Comparison of ENCODE assay signal across 12 cellular contexts in genomic region chr2:33292063-33292462, GRCh38.
A peak's percentile ranks its signal among the peaks of the same experiment; 100 is the strongest.
DNase-seq lines count a peak whose midpoint lies in the region; ATAC-seq and TF ChIP-seq lines count a peak whose summit lies in the region.
"Had no signal": no experiment of that assay in that cellular context is flagged by ENCODE, and none has a peak within 500 bp of the region (broad histone marks: within the 10 kb centered on the region; RNA-seq: fewer than 3 reads in every experiment).

No MANE protein-coding gene starts in this region.

- H3K9ac ChIP-seq in fibroblast of lung (ENCODE audit: insufficient read depth, low read length), result no peak overlapping the region

- H3K4me3 Mint-ChIP-seq in stimulated activated naive B cell treated with anti-CD40 and anti-IgM and Interleukin-4, amounts not matched to agents 10 μg/mL and 1 μg/mL and 100 μg/mL, for 72 hours, result no peak overlapping the region
- H3K4me3 Mint-ChIP-seq in activated CD4-positive, alpha-beta T cell treated with anti-CD3 and anti-CD28 coated beads, Interleukin-2, amount 10 ng/mL, durations not matched to agents 7 days and 5 days, result no peak overlapping the region
- H3K4me3 Mint-ChIP-seq: activated B cell treated with CpG ODN at 0.5 μM for 24 hours had no signal

- H3K36me3 ChIP-seq in fibroblast of lung (ENCODE audit: control insufficient read depth, insufficient read depth, low read length) (no peaks in the 10 kb centered on the region), psoas muscle (ENCODE audit: insufficient read depth in 1 of 2, low read depth in 1 of 2) (no peaks in the 10 kb centered on the region)

- no peaks in the 10 kb centered on the region for H3K79me2 ChIP-seq in fibroblast of lung (ENCODE audit: control insufficient read depth, insufficient read depth, low read length)

- no peaks in the 10 kb centered on the region for H3K9me3 ChIP-seq in fibroblast of lung (ENCODE audit: control insufficient read depth, insufficient read depth, low read depth, low read length)
- no peaks in the 10 kb centered on the region for H3K9me3 ChIP-seq in psoas muscle

- H3K27ac Mint-ChIP-seq in stimulated activated naive B cell treated with anti-CD40 and anti-IgM and Interleukin-4, amounts not matched to agents 10 μg/mL and 1 μg/mL and 100 μg/mL, for 72 hours, result no peak overlapping the region
- H3K27ac Mint-ChIP-seq in activated CD4-positive, alpha-beta T cell treated with anti-CD3 and anti-CD28 coated beads, Interleukin-2, amount 10 ng/mL, durations not matched to agents 7 days and 5 days, result no peak overlapping the region
- H3K27ac Mint-ChIP-seq: activated B cell treated with CpG ODN at 0.5 μM for 24 hours had no signal

- no peaks in the 10 kb centered on the region for H3K4me1 Mint-ChIP-seq in stimulated activated naive B cell treated with anti-CD40 and anti-IgM and Interleukin-4, amounts not matched to agents 10 μg/mL and 1 μg/mL and 100 μg/mL, for 72 hours
- no peaks in the 10 kb centered on the region for H3K4me1 Mint-ChIP-seq in activated CD4-positive, alpha-beta T cell treated with anti-CD3 and anti-CD28 coated beads, Interleukin-2, amount 10 ng/mL, durations not matched to agents 7 days and 5 days
- H3K4me1 Mint-ChIP-seq: activated B cell treated with CpG ODN at 0.5 μM for 24 hours had no signal

- peak overlapping the region; percentile 62 for H3K27ac ChIP-seq in VCaP
- H3K27ac ChIP-seq in fibroblast of lung (ENCODE audit: insufficient read depth, low read length), result peak overlapping the region; percentile 49
- peak overlapping the region; percentile 53 for H3K27ac ChIP-seq in psoas muscle
- H3K27ac ChIP-seq: foreskin keratinocyte had no signal

- H3K4me1 ChIP-seq in fibroblast of lung (ENCODE audit: control insufficient read depth, extremely low read depth, insufficient read depth, low read length), result peaks cover 11% of the 10 kb centered on the region
- H3K4me1 ChIP-seq in psoas muscle, result peaks cover 34% of the 10 kb centered on the region
- H3K4me1 ChIP-seq: foreskin keratinocyte had no signal

- DNase-seq in AG10803 (ENCODE audit: low read depth) (no peak), fibroblast of lung (ENCODE audit: low read depth in 2 of 2) (no peak), psoas muscle (no peak), NCI-H1105 treated with DMSO at 0.1 percent for 48 hours (lab: John Stamatoyannopoulos, UW) (no peak), NCI-H1092 (lab: John Stamatoyannopoulos, UW) (no peak)
- no peak for DNase-seq in stimulated activated naive B cell treated with anti-CD40 and anti-IgM and Interleukin-4, amounts not matched to agents 10 μg/mL and 1 μg/mL and 100 μg/mL, for 72 hours
- no peak for DNase-seq in activated CD4-positive, alpha-beta T cell treated with anti-CD3 and anti-CD28 coated beads, Interleukin-2, amount 10 ng/mL, durations not matched to agents 7 days and 5 days
- DNase-seq: activated B cell treated with CpG ODN at 0.5 μM for 24 hours, activated gamma-delta T cell, foreskin keratinocyte, NCI-H526 had no signal

- H2AFZ ChIP-seq in fibroblast of lung (ENCODE audit: low read length), result no peak overlapping the region

- 75 to 83% (median 83%) methylated on average over 2 of the region's 2 CpGs for whole genome bisulfite sequencing in psoas muscle, 3 donors

- intact Hi-C loops in psoas muscle (cut with DNase I), result loop anchor here in 1 of 2 donors (10.0 kb wide), 1 partner anchor 293 kb away; no protein-coding TSS in a partner anchor

- H3K36me3 Mint-ChIP-seq in stimulated activated naive B cell treated with anti-CD40 and anti-IgM and Interleukin-4, amounts not matched to agents 10 μg/mL and 1 μg/mL and 100 μg/mL, for 72 hours, result no peaks in the 10 kb centered on the region
- H3K36me3 Mint-ChIP-seq in activated CD4-positive, alpha-beta T cell treated with anti-CD3 and anti-CD28 coated beads, Interleukin-2, amount 10 ng/mL, durations not matched to agents 7 days and 5 days (ENCODE audit: low read depth), result no peaks in the 10 kb centered on the region

- POLR2A ChIA-PET in activated CD4-positive, alpha-beta T cell treated with anti-CD3 and anti-CD28 coated beads, Interleukin-2, amount 10 ng/mL, durations not matched to agents 7 days and 5 days (lab: Charles Lee), result no interaction called here

- no peak for TF ChIP-seq CTCF in AG10803 (conservative IDR thresholded peaks at IDR 0.05; ENCODE audit: low read length)
- TF ChIP-seq CTCF in VCaP (conservative IDR thresholded peaks at IDR 0.05), result no peak
- TF ChIP-seq CTCF in fibroblast of lung (conservative IDR thresholded peaks at IDR 0.05 in 1 of 2, IDR thresholded peaks at IDR 0.05 in 1 of 2; ENCODE audit: low read depth in 1 of 2, low read length in 2 of 2), result no peak
- TF ChIP-seq CTCF in psoas muscle (IDR thresholded peaks at IDR 0.05), result no peak

- H4K20me1 ChIP-seq in fibroblast of lung (ENCODE audit: control insufficient read depth, extremely low read depth, insufficient read depth, low read length), result no peaks in the 10 kb centered on the region

- CTCF ChIA-PET in activated CD4-positive, alpha-beta T cell treated with anti-CD3 and anti-CD28 coated beads, Interleukin-2, amount 10 ng/mL, durations not matched to agents 7 days and 5 days (lab: Charles Lee), result no interaction called here

- H3K27me3 Mint-ChIP-seq in stimulated activated naive B cell treated with anti-CD40 and anti-IgM and Interleukin-4, amounts not matched to agents 10 μg/mL and 1 μg/mL and 100 μg/mL, for 72 hours, result peaks cover 13 to 20% of the 10 kb centered on the region in 2 donors
- peaks cover 14% of the 10 kb centered on the region for H3K27me3 Mint-ChIP-seq in activated CD4-positive, alpha-beta T cell treated with anti-CD3 and anti-CD28 coated beads, Interleukin-2, amount 10 ng/mL, durations not matched to agents 7 days and 5 days

- peak overlapping the region; percentile 17; the same call in 1 of the 2 replicates for H3K4me3 ChIP-seq in AG10803 (ENCODE audit: low read length)
- H3K4me3 ChIP-seq in fibroblast of lung (replicated peaks in 1 of 4; ENCODE audit: control extremely low read depth in 1 of 4, insufficient read depth in 1 of 4, low read depth in 3 of 4, low read length in 4 of 4), result peak overlapping the region in 1 of 4 experiments; percentile 35
- peak overlapping the region; percentile 40 for H3K4me3 ChIP-seq in psoas muscle

- peak in 1 of 4 donors; percentile 21 for ATAC-seq in psoas muscle
- ATAC-seq in stimulated activated naive B cell treated with anti-CD40 and anti-IgM and Interleukin-4, amounts not matched to agents 10 μg/mL and 1 μg/mL and 100 μg/mL, for 72 hours (replicated peaks), result no peak
- ATAC-seq: foreskin keratinocyte had no signal

- H3K27me3 ChIP-seq in fibroblast of lung (ENCODE audit: control insufficient read depth, insufficient read depth, low read length) (no peaks in the 10 kb centered on the region), psoas muscle (ENCODE audit: insufficient read depth in 3 of 3, low read length in 2 of 3) (no peaks in the 10 kb centered on the region)
- H3K27me3 ChIP-seq: foreskin keratinocyte had no signal

- H3K9me3 Mint-ChIP-seq in stimulated activated naive B cell treated with anti-CD40 and anti-IgM and Interleukin-4, amounts not matched to agents 10 μg/mL and 1 μg/mL and 100 μg/mL, for 72 hours, result no peaks in the 10 kb centered on the region
- H3K9me3 Mint-ChIP-seq in activated CD4-positive, alpha-beta T cell treated with anti-CD3 and anti-CD28 coated beads, Interleukin-2, amount 10 ng/mL, durations not matched to agents 7 days and 5 days, result no peaks in the 10 kb centered on the region
- H3K9me3 Mint-ChIP-seq: activated B cell treated with CpG ODN at 0.5 μM for 24 hours had no signal

- peak overlapping the region; percentile 85 for H3K4me2 ChIP-seq in fibroblast of lung (ENCODE audit: extremely low read depth, insufficient read depth, low read length)
